ENCODE assay signal across 22 cellular contexts in the genomic region with DNA sequence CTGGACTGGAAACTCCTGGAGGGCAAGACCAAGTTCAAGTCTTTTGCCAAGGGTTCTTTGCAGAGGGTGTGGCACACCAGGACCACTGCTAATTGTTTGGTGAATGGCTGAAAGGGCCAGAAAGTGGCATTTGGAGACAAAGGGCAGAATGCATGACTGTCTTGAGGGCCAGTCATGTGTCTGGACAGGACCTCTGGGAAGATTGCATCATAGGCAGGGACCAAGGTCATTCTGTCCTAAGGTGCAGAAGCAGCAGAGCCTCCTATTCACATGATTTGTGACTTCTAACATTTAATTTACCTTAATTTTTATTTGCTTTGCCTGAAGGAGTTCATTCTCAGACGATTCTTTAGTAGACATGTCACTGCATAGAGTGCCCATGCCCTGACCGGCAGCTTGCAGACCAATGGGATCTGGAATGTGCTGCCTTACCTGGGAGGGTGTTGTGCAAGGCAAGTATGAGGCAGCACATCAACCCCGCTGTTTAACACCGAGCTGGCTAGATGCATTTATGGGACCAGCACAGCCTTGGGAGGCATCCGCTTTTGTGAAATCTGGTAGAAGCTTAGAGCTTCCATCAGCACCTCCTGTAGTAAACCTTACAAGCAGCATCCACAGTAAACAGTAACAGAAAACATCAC.
DNase-seq lines count a peak whose midpoint lies in the region; ATAC-seq, FAIRE-seq and TF ChIP-seq lines count a peak whose summit lies in the region.
"Had no signal": no experiment of that assay in that cellular context is flagged by ENCODE, and none has a peak within 500 bp of the region (broad histone marks: within the 10 kb centered on the region; RNA-seq: fewer than 3 reads in every experiment).

No MANE protein-coding gene starts in this region.

- H3K4me2 ChIP-seq in mammary epithelial cell (ENCODE audit: insufficient read depth, low read depth, low read length), result no peak overlapping the region
- H3K4me2 ChIP-seq in keratinocyte (ENCODE audit: control insufficient read depth, extremely low read depth, insufficient read depth, low read depth, low read length), result no peak overlapping the region

- H3K4me3 Mint-ChIP-seq in activated T-cell treated with anti-CD3 and anti-CD28 coated beads, Interleukin-2, amount 50 U/mL, for 4 hours, result no peak overlapping the region
- H3K4me3 Mint-ChIP-seq: CD4-positive, CD25-positive, alpha-beta regulatory T cell; CD8-positive, alpha-beta memory T cell had no signal

- no peak overlapping the region for H3K27ac ChIP-seq in mammary epithelial cell (ENCODE audit: insufficient read depth, low read depth, low read length)
- no peak overlapping the region for H3K27ac ChIP-seq in keratinocyte (ENCODE audit: control insufficient read depth, insufficient read depth, low read length)
- no peak overlapping the region for H3K27ac ChIP-seq in coronary artery

- intact Hi-C loops in mammary epithelial cell (cut with micrococcal nuclease), result no loop called here

- no peaks in the 10 kb centered on the region for H3K36me3 ChIP-seq in mammary epithelial cell (ENCODE audit: insufficient read depth, low read length)
- H3K36me3 ChIP-seq in keratinocyte (ENCODE audit: control insufficient read depth in 2 of 2, extremely low read depth in 1 of 2, insufficient read depth in 2 of 2, low read length in 2 of 2), result no peaks in the 10 kb centered on the region
- H3K36me3 ChIP-seq: BE2C had no signal

- H3K79me2 ChIP-seq in mammary epithelial cell (ENCODE audit: insufficient read depth, low read length) (no peaks in the 10 kb centered on the region), keratinocyte (ENCODE audit: control insufficient read depth, insufficient read depth, low read length) (no peaks in the 10 kb centered on the region)

- no peak overlapping the region for H3K9ac ChIP-seq in mammary epithelial cell (ENCODE audit: insufficient read depth, low read length)
- no peak overlapping the region for H3K9ac ChIP-seq in keratinocyte (ENCODE audit: control insufficient read depth, extremely low read depth, insufficient read depth, low read length)

- CTCF ChIA-PET in mammary epithelial cell (lab: Charles Lee; ENCODE audit: low non-redundant PET), result no interaction called here

- DNase-seq in mammary epithelial cell, result peak; percentile 40
- peak; percentile 71 for DNase-seq in epithelial cell of esophagus (ENCODE audit: low read depth)
- DNase-seq in keratinocyte (ENCODE audit: low read depth, low spot score), result no peak
- DNase-seq in activated T-cell treated with anti-CD3 and anti-CD28 coated beads, Interleukin-2, amount 50 U/mL, for 4 hours, result no peak
- no peak for DNase-seq in amygdala (lab: John Stamatoyannopoulos, UW)
- no peak for DNase-seq in coronary artery (ENCODE audit: low spot score)
- no peak for DNase-seq in NOMO-1 treated with DMSO at 0.1 percent for 48 hours (lab: John Stamatoyannopoulos, UW; ENCODE audit: unreplicated experiment)
- DNase-seq: ACHN; BE2C; C1 segment of cervical spinal cord; CD4-positive, CD25-positive, alpha-beta regulatory T cell; CD8-positive, alpha-beta memory T cell; COR-L47; DMS 273 treated with DMSO at 0.1 percent for 48 hours; DMS53; DND-41; EL; HCEC 1CT had no signal

- peak; percentile 57 for FAIRE-seq in keratinocyte (lab: Jason Lieb, UNC)
- FAIRE-seq: A204.1, GM12878, H54, HTR-8/SVneo had no signal

- H3K4me1 ChIP-seq in mammary epithelial cell (ENCODE audit: insufficient read depth, low read length) (peaks cover 37% of the 10 kb centered on the region), keratinocyte (ENCODE audit: control insufficient read depth, extremely low read depth, insufficient read depth, low read length) (peaks cover 38% of the 10 kb centered on the region)
- H3K4me1 ChIP-seq: BE2C had no signal

- H3K36me3 Mint-ChIP-seq in activated T-cell treated with anti-CD3 and anti-CD28 coated beads, Interleukin-2, amount 50 U/mL, for 4 hours (ENCODE audit: insufficient read depth), result no peaks in the 10 kb centered on the region
- H3K36me3 Mint-ChIP-seq: CD4-positive, CD25-positive, alpha-beta regulatory T cell had no signal

- H2AFZ ChIP-seq in mammary epithelial cell (ENCODE audit: low read depth, low read length) (no peak overlapping the region), keratinocyte (ENCODE audit: control insufficient read depth, low read length) (no peak overlapping the region)

- H3K9me3 Mint-ChIP-seq in activated T-cell treated with anti-CD3 and anti-CD28 coated beads, Interleukin-2, amount 50 U/mL, for 4 hours, result no peaks in the 10 kb centered on the region

- WGBS in mammary epithelial cell (ENCODE audit: low coverage, missing lambda C conversion rate), result 66% methylated on average over 5 of the region's 5 CpGs

- BruUV-seq in mammary epithelial cell (replicated peaks; lab: Mats Ljungman, UMichigan), result no TSS peak

- peaks cover 4% of the 10 kb centered on the region for H3K4me1 Mint-ChIP-seq in activated T-cell treated with anti-CD3 and anti-CD28 coated beads, Interleukin-2, amount 50 U/mL, for 4 hours (ENCODE audit: low read depth)
- H3K4me1 Mint-ChIP-seq: CD4-positive, CD25-positive, alpha-beta regulatory T cell; CD8-positive, alpha-beta memory T cell had no signal

- H3K9me3 ChIP-seq in mammary epithelial cell (replicated peaks; ENCODE audit: insufficient read depth, low read length) (no peaks in the 10 kb centered on the region), keratinocyte (ENCODE audit: control insufficient read depth, low read depth, low read length) (no peaks in the 10 kb centered on the region)

- dilution Hi-C loops in mammary epithelial cell (cut with HindIII; ENCODE audit: low sequenced_read_pairs), result no loop called here
- dilution Hi-C loops in keratinocyte (cut with MboI; ENCODE audit: extremely low pct_ligation_motif_present, low sequenced_read_pairs), result no loop called here

- in situ Hi-C loops in mammary epithelial cell (cut with MboI; ENCODE audit: low sequenced_read_pairs in 2 of 2), result no loop called here

- no peaks in the 10 kb centered on the region for H3K27me3 Mint-ChIP-seq in activated T-cell treated with anti-CD3 and anti-CD28 coated beads, Interleukin-2, amount 50 U/mL, for 4 hours (ENCODE audit: low read depth)

- no peak overlapping the region for H3K4me3 ChIP-seq in mammary epithelial cell (replicated peaks in 1 of 3; ENCODE audit: insufficient read depth in 1 of 3, low read depth in 2 of 3, low read length in 3 of 3)
- no peak overlapping the region for H3K4me3 ChIP-seq in epithelial cell of esophagus (ENCODE audit: low read length)
- H3K4me3 ChIP-seq in keratinocyte (ENCODE audit: control insufficient read depth in 2 of 3, extremely low read depth in 1 of 3, insufficient read depth in 2 of 3, low read depth in 1 of 3, low read length in 3 of 3), result no peak overlapping the region
- H3K4me3 ChIP-seq in coronary artery, result no peak overlapping the region
- H3K4me3 ChIP-seq: GM12878 had no signal

- no peaks in the 10 kb centered on the region for H3K27me3 ChIP-seq in mammary epithelial cell (ENCODE audit: insufficient read depth, low read length)
- no peaks in the 10 kb centered on the region for H3K27me3 ChIP-seq in keratinocyte (ENCODE audit: control insufficient read depth, extremely low read depth, insufficient read depth, low read length)
- H3K27me3 ChIP-seq: BE2C had no signal

- H4K20me1 ChIP-seq in mammary epithelial cell (ENCODE audit: insufficient read depth, low read length) (no peaks in the 10 kb centered on the region), keratinocyte (ENCODE audit: control insufficient read depth, extremely low read depth, insufficient read depth, low read length) (no peaks in the 10 kb centered on the region)

- H3K9me1 ChIP-seq in keratinocyte (ENCODE audit: control insufficient read depth, extremely low read depth, insufficient read depth, low read length), result no peaks in the 10 kb centered on the region

- ATAC-seq in activated T-cell treated with anti-CD3 and anti-CD28 coated beads, Interleukin-2, amount 50 U/mL, for 4 hours, result no peak
- ATAC-seq: GM12878 had no signal

- TF ChIP-seq CTCF in mammary epithelial cell (conservative IDR thresholded peaks at IDR 0.05 in 1 of 2, IDR thresholded peaks at IDR 0.05 in 1 of 2; ENCODE audit: extremely low read depth in 1 of 2, insufficient read depth in 1 of 2, low read depth in 1 of 2, low read length in 2 of 2) (no peak), epithelial cell of esophagus (IDR thresholded peaks at IDR 0.05; ENCODE audit: insufficient read depth, low read depth, low read length, missing control alignments) (no peak), keratinocyte (optimal IDR thresholded peaks at IDR 0.05 in 1 of 3, IDR thresholded peaks at IDR 0.05 in 1 of 3, conservative IDR thresholded peaks at IDR 0.05 in 1 of 3; ENCODE audit: extremely low read depth in 1 of 3, insufficient read depth in 2 of 3, low read length in 3 of 3) (no peak), coronary artery (IDR thresholded peaks at IDR 0.05) (no peak)

Comparison
In these comparisons a context has a peak if more than half of its experiments do, and no peak if none do; other contexts are left out.
1. DNase-seq: peak in mammary epithelial cell (single experiment) and epithelial cell of esophagus (single experiment); none in keratinocyte (single experiment), activated T-cell treated with anti-CD3 and anti-CD28 coated beads, Interleukin-2, amount 50 U/mL, for 4 hours (single experiment), amygdala (0 of 56), coronary artery (single experiment) and NOMO-1 treated with DMSO at 0.1 percent for 48 hours (single experiment).